Comparison of ENCODE assay signal across 10 cellular contexts in the genomic region with DNA sequence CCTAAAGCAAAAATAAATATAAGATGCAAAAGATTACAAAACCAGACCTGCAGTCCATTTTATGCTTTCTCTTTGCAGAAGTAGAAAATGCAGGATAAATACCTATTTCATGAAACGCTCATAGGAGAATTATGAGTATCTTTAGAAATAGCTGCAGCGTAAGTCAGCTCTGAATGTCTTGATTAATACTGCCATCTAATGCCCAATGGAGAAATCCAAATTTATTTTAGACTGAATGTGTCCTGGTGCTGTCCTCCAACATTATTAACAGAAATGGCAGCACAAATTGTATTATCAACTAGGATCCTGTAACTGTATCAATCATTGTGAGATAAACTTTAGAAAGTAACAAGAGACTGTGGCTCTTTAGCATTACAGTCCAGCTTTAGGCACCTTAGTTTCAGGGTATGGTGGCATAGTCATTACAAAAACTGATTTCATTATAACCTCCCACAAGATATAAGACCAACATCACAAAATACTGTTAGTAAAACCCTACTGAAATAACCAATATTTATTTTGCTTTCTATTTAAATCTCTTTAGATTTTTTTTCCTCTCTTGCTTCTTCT.
DNase-seq lines count a peak whose midpoint lies in the region; ATAC-seq and TF ChIP-seq lines count a peak whose summit lies in the region.
"Had no signal": no experiment of that assay in that cellular context is flagged by ENCODE, and none has a peak within 500 bp of the region (broad histone marks: within the 10 kb centered on the region; RNA-seq: fewer than 3 reads in every experiment).

No MANE protein-coding gene starts in this region.

- POLR2A ChIA-PET in CD4-positive, alpha-beta T cell (lab: Charles Lee) = no interaction called here

- peak; percentile 46 for DNase-seq in D341Med (ENCODE audit: low spot score)
- peak; percentile 77 for DNase-seq in NCI-H146 treated with DMSO at 0.1 percent for 48 hours (lab: John Stamatoyannopoulos, UW; ENCODE audit: unreplicated experiment)
- peak; percentile 46 for DNase-seq in astrocyte of the spinal cord (ENCODE audit: low read depth, low spot score)
- peak; percentile 42 for DNase-seq in mesenchymal stem cell
- no peak for DNase-seq in hepatic stellate cell (ENCODE audit: low spot score)
- DNase-seq in CD4-positive, alpha-beta T cell = no peak
- DNase-seq: activated B cell treated with CpG ODN at 0.5 μM for 24 hours, upper lobe of left lung had no signal

- H3K4ac ChIP-seq in mesenchymal stem cell (ENCODE audit: low read depth in 1 of 2, low read length in 2 of 2) = no peak overlapping the region

- H2BK15ac ChIP-seq in mesenchymal stem cell (ENCODE audit: low read depth, poor library complexity, severe bottlenecking) = no peak overlapping the region

- H2BK120ac ChIP-seq in mesenchymal stem cell (ENCODE audit: low read depth, low read length) = no peak overlapping the region

- H2BK12ac ChIP-seq in mesenchymal stem cell (ENCODE audit: low read length in 2 of 2) = no peak overlapping the region

- CTCF ChIA-PET in CD4-positive, alpha-beta T cell (lab: Charles Lee) = no interaction called here

- no peak overlapping the region for H3K4me3 ChIP-seq in astrocyte of the spinal cord (ENCODE audit: low read depth, low read length)
- no peak overlapping the region for H3K4me3 ChIP-seq in mesenchymal stem cell (ENCODE audit: insufficient read depth in 1 of 2, low read depth in 1 of 2, low read length in 2 of 2)
- H3K4me3 ChIP-seq: upper lobe of left lung had no signal

- peaks cover 4% of the 10 kb centered on the region for H3K4me1 ChIP-seq in mesenchymal stem cell (ENCODE audit: control insufficient read depth, insufficient read depth, low read depth, low read length)
- H3K4me1 ChIP-seq: upper lobe of left lung had no signal

- H4K91ac ChIP-seq in mesenchymal stem cell (ENCODE audit: low read length) = no peak overlapping the region

- no peaks in the 10 kb centered on the region for H3K36me3 Mint-ChIP-seq in CD4-positive, alpha-beta T cell (ENCODE audit: low read depth)

- no peak overlapping the region for H3K14ac ChIP-seq in mesenchymal stem cell (ENCODE audit: low read length in 2 of 2)

- 100% methylated on average over 1 of the region's 2 CpGs for WGBS in mesenchymal stem cell

- H3K4me1 Mint-ChIP-seq in CD4-positive, alpha-beta T cell (ENCODE audit: low read depth) = no peaks in the 10 kb centered on the region
- H3K4me1 Mint-ChIP-seq: activated B cell treated with CpG ODN at 0.5 μM for 24 hours had no signal

- H3K9ac ChIP-seq in mesenchymal stem cell (ENCODE audit: low read length) = no peak overlapping the region

- H3K36me3 ChIP-seq in mesenchymal stem cell (ENCODE audit: control insufficient read depth in 1 of 2, insufficient read depth in 2 of 2, low read depth in 1 of 2, low read length in 2 of 2) = no peaks in the 10 kb centered on the region
- H3K36me3 ChIP-seq: upper lobe of left lung had no signal

- TF ChIP-seq CTCF in astrocyte of the spinal cord (IDR thresholded peaks at IDR 0.05; ENCODE audit: low read depth, low read length) = peak; percentile 23
- TF ChIP-seq CTCF in CD4-positive, alpha-beta T cell (IDR thresholded peaks at IDR 0.05) = no peak

- H2BK5ac ChIP-seq in mesenchymal stem cell (ENCODE audit: low read depth, low read length, poor library complexity, severe bottlenecking) = no peak overlapping the region

- no peak for ATAC-seq in CD4-positive, alpha-beta T cell (ENCODE audit: poor library complexity)
- no peak for ATAC-seq in esophagus mucosa
- no peak for ATAC-seq in GM18907 (IDR thresholded peaks at IDR 0.05; ENCODE audit: unreplicated experiment)

- no peak overlapping the region for H3K4me3 Mint-ChIP-seq in CD4-positive, alpha-beta T cell
- H3K4me3 Mint-ChIP-seq: activated B cell treated with CpG ODN at 0.5 μM for 24 hours had no signal

- in situ Hi-C loops in astrocyte of the spinal cord (cut with HindIII; ENCODE audit: low sequenced_read_pairs) = no loop called here

- H3K27me3 ChIP-seq in mesenchymal stem cell (ENCODE audit: control insufficient read depth in 1 of 2, insufficient read depth in 1 of 2, low read length in 2 of 2) = no peaks in the 10 kb centered on the region
- H3K27me3 ChIP-seq in CD4-positive, alpha-beta T cell (ENCODE audit: control insufficient read depth, insufficient read depth, low read length) = no peaks in the 10 kb centered on the region
- H3K27me3 ChIP-seq: upper lobe of left lung had no signal

- no peak overlapping the region for H3K27ac ChIP-seq in mesenchymal stem cell (ENCODE audit: low read length, poor library complexity, severe bottlenecking)
- H3K27ac ChIP-seq in CD4-positive, alpha-beta T cell (ENCODE audit: low read depth, low read length) = no peak overlapping the region
- H3K27ac ChIP-seq: upper lobe of left lung had no signal

- H3K23ac ChIP-seq in mesenchymal stem cell (ENCODE audit: low read length in 2 of 2) = no peak overlapping the region

- H4K8ac ChIP-seq in mesenchymal stem cell (ENCODE audit: low read length) = no peak overlapping the region

- H2AFZ ChIP-seq in mesenchymal stem cell (ENCODE audit: low read depth, low read length) = no peak overlapping the region

- H3K27ac Mint-ChIP-seq in CD4-positive, alpha-beta T cell = no peak overlapping the region
- H3K27ac Mint-ChIP-seq: activated B cell treated with CpG ODN at 0.5 μM for 24 hours had no signal

- H3K27me3 Mint-ChIP-seq in CD4-positive, alpha-beta T cell = peaks cover 8% of the 10 kb centered on the region
- H3K27me3 Mint-ChIP-seq: activated B cell treated with CpG ODN at 0.5 μM for 24 hours had no signal

- H2AK5ac ChIP-seq in mesenchymal stem cell (ENCODE audit: low read length, severe bottlenecking) = no peak overlapping the region

- no peaks in the 10 kb centered on the region for H3K79me1 ChIP-seq in mesenchymal stem cell (replicated peaks; ENCODE audit: low read length, poor library complexity, severe bottlenecking)

- no peaks in the 10 kb centered on the region for H3K9me3 Mint-ChIP-seq in CD4-positive, alpha-beta T cell
- H3K9me3 Mint-ChIP-seq: activated B cell treated with CpG ODN at 0.5 μM for 24 hours had no signal

- H3K4me2 ChIP-seq in mesenchymal stem cell (ENCODE audit: low read length, poor library complexity, severe bottlenecking) = no peak overlapping the region

- H3K9me3 ChIP-seq in mesenchymal stem cell (ENCODE audit: control insufficient read depth, low read length) = no peaks in the 10 kb centered on the region
- H3K9me3 ChIP-seq in CD4-positive, alpha-beta T cell (ENCODE audit: control insufficient read depth, low read length) = no peaks in the 10 kb centered on the region
- H3K9me3 ChIP-seq: upper lobe of left lung had no signal

- no peak overlapping the region for H3K18ac ChIP-seq in mesenchymal stem cell (ENCODE audit: low read depth in 1 of 2, low read length in 2 of 2)

- intact Hi-C loops in CD4-positive, alpha-beta T cell (cut with DNase I, micrococcal nuclease) = no loop called here

Comparison
In these comparisons a context has a peak if more than half of its experiments do, and no peak if none do; other contexts are left out.
1. DNase-seq: peak in D341Med (single experiment), NCI-H146 treated with DMSO at 0.1 percent for 48 hours (single experiment), astrocyte of the spinal cord (single experiment) and mesenchymal stem cell (single experiment); none in hepatic stellate cell (single experiment) and CD4-positive, alpha-beta T cell (0 of 10).